Comparison of ENCODE assay signal across 28 cellular contexts in genomic region chr17:38540514-38540913, GRCh38.
"Had no signal": no experiment of that assay in that cellular context is flagged by ENCODE, and none has a peak within 500 bp of the region (broad histone marks: within the 10 kb centered on the region; RNA-seq: fewer than 3 reads in every experiment).

No MANE protein-coding gene starts in this region.

- H3K4me3 ChIP-seq: coronary artery, esophagus squamous epithelium, heart right ventricle, lung, prostate gland, right atrium auricular region, smooth muscle cell, testis, tibial artery had no signal

- FAIRE-seq: endometrium, islet of Langerhans, urothelium cell line had no signal

- H3K27ac ChIP-seq: coronary artery, esophagus squamous epithelium, heart right ventricle, prostate gland, right atrium auricular region, testis, tibial artery had no signal

- H3K4me3 Mint-ChIP-seq: memory B cell; natural killer cell; stimulated activated effector memory CD8-positive, alpha-beta T cell treated with anti-CD3 and anti-CD28 coated beads, Interleukin-12 subunit alpha, Interleukin-12 subunit beta, amount 100 ng/mL, for 72 hours; type B pancreatic cell had no signal

- H3K36me3 ChIP-seq: esophagus squamous epithelium, heart right ventricle, prostate gland, right atrium auricular region, tibial artery had no signal

- H3K27me3 ChIP-seq: right atrium auricular region, testis had no signal

- H3K27ac Mint-ChIP-seq: memory B cell; natural killer cell; stimulated activated effector memory CD8-positive, alpha-beta T cell treated with anti-CD3 and anti-CD28 coated beads, Interleukin-12 subunit alpha, Interleukin-12 subunit beta, amount 100 ng/mL, for 72 hours; type B pancreatic cell had no signal

- H3K4me1 ChIP-seq: esophagus squamous epithelium, heart right ventricle, prostate gland, right atrium auricular region, testis, tibial artery had no signal

- H3K4me1 Mint-ChIP-seq: memory B cell; natural killer cell; stimulated activated effector memory CD8-positive, alpha-beta T cell treated with anti-CD3 and anti-CD28 coated beads, Interleukin-12 subunit alpha, Interleukin-12 subunit beta, amount 100 ng/mL, for 72 hours had no signal

- H3K9me3 ChIP-seq: esophagus squamous epithelium, heart right ventricle, prostate gland, right atrium auricular region, testis, tibial artery had no signal

- H3K9me3 Mint-ChIP-seq: memory B cell; natural killer cell; stimulated activated effector memory CD8-positive, alpha-beta T cell treated with anti-CD3 and anti-CD28 coated beads, Interleukin-12 subunit alpha, Interleukin-12 subunit beta, amount 100 ng/mL, for 72 hours; type B pancreatic cell had no signal

- DNase-seq: dermis blood vessel endothelial cell; effector memory CD4-positive, alpha-beta T cell; erythroblast; esophagus squamous epithelium; foreskin melanocyte; glutamatergic neuron; heart right ventricle; hippocampal formation; natural killer cell; stimulated activated CD4-positive, alpha-beta T cell treated with anti-CD3 and anti-CD28 coated beads, Interleukin-12 subunit alpha, Interleukin-12 subunit beta, amount 100 ng/mL, for 4 hours; stimulated activated CD4-positive, alpha-beta T cell treated with anti-CD3 and anti-CD28 coated beads, Interleukin-1b, Interleukin-23, amount 100 ng/mL, for 48 hours; stimulated activated CD4-positive, alpha-beta T cell treated with anti-CD3 and anti-CD28 coated beads, Interleukin-4, amount 100 ng/mL, for 1 hour; stimulated activated naive CD8-positive, alpha-beta T cell treated with anti-CD3 and anti-CD28 coated beads, Interleukin-15, Interleukin-2, amounts not matched to agents 100 U/mL and 50 U/mL, for 24 hours; substantia nigra; testis; tibial artery had no signal

- ATAC-seq: heart right ventricle; natural killer cell; sciatic nerve; stimulated activated effector memory CD8-positive, alpha-beta T cell treated with anti-CD3 and anti-CD28 coated beads, Interleukin-12 subunit alpha, Interleukin-12 subunit beta, amount 100 ng/mL, for 72 hours; stimulated activated naive CD8-positive, alpha-beta T cell treated with anti-CD3 and anti-CD28 coated beads, Interleukin-15, Interleukin-2, amounts not matched to agents 100 U/mL and 50 U/mL, for 24 hours had no signal

- H3K36me3 Mint-ChIP-seq: memory B cell; natural killer cell; stimulated activated effector memory CD8-positive, alpha-beta T cell treated with anti-CD3 and anti-CD28 coated beads, Interleukin-12 subunit alpha, Interleukin-12 subunit beta, amount 100 ng/mL, for 72 hours; type B pancreatic cell had no signal

- H3K4me2 ChIP-seq: smooth muscle cell had no signal
